In the genomic region with DNA sequence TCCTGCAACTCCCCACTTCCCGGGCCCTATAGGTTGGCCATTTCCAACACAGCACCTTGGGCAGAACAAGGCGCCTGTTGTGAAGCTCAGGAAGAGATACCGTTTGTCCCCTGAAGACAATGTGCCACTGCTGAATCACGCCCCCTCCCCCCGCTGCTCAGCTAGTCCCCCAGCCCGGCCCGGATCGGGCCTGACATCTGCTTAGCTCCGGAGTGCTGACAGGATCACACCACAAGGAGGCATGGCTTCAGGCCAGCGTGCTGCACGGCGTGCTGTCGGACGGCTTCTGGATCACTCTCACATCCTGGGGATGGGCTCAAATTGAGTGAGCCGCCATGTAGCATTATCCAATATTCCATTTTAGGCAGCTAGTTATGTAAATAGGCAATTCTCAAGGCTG, we compare ENCODE assay signal across 1 cellular context.
TF ChIP-seq lines count a peak whose summit lies in the region.

No MANE protein-coding gene starts in this region.

TF ChIP-seq in K562, 482 proteins besides CTCF, POLR2A, EP300 and RAD21 (continued from another document and continues in another):
- TF ChIP-seq, protein P1, sequence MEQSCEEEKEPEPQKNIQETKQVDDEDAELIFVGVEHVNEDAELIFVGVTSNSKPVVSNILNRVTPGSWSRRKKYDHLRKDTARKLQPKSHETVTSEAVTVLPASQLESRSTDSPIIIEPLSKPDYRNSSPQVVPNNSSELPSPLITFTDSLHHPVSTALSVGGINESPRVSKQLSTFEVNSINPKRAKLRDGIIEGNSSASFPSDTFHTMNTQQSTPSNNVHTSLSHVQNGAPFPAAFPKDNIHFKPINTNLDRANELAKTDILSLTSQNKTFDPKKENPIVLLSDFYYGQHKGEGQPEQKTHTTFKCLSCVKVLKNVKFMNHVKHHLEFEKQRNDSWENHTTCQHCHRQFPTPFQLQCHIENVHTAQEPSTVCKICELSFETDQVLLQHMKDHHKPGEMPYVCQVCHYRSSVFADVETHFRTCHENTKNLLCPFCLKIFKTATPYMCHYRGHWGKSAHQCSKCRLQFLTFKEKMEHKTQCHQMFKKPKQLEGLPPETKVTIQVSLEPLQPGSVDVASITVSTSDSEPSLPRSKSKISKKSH (CRISPR knock-in tag; IDR thresholded peaks at IDR 0.05) = no peak
- TF ChIP-seq, protein P2, sequence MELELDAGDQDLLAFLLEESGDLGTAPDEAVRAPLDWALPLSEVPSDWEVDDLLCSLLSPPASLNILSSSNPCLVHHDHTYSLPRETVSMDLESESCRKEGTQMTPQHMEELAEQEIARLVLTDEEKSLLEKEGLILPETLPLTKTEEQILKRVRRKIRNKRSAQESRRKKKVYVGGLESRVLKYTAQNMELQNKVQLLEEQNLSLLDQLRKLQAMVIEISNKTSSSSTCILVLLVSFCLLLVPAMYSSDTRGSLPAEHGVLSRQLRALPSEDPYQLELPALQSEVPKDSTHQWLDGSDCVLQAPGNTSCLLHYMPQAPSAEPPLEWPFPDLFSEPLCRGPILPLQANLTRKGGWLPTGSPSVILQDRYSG (tag; conservative IDR thresholded peaks at IDR 0.05; ENCODE audit: low read depth) = no peak
- TF ChIP-seq GTF2A2 (tag; IDR thresholded peaks at IDR 0.05) (no peak), ZNF354B (CRISPR knock-in tag; IDR thresholded peaks at IDR 0.05) (no peak), JUND (IDR thresholded peaks at IDR 0.05; ENCODE audit: borderline replicate concordance, low read depth, low read length) (no peak), JUND (tag; IDR thresholded peaks at IDR 0.05; ENCODE audit: borderline replicate concordance, low read depth, low read length) (no peak; the same call in 2 of the 3 replicates), ZNF583 (CRISPR knock-in tag; IDR thresholded peaks at IDR 0.05) (no peak), POU5F1 (IDR thresholded peaks at IDR 0.05; ENCODE audit: borderline replicate concordance, low read depth, low read length, partially characterized antibody) (no peak), ZNF780A (CRISPR knock-in tag; IDR thresholded peaks at IDR 0.05) (no peak), MAFG (tag; conservative IDR thresholded peaks at IDR 0.05) (peak; percentile 66; the same call in 1 of the 2 replicates), SRSF7 (optimal IDR thresholded peaks at IDR 0.05; ENCODE audit: low read depth, low read length) (no peak), GATAD2A (IDR thresholded peaks at IDR 0.05) (no peak), POLR2G (IDR thresholded peaks at IDR 0.05; ENCODE audit: low read depth, low read length) (no peak), HSF4 (CRISPR knock-in tag; IDR thresholded peaks at IDR 0.05; ENCODE audit: borderline replicate concordance) (no peak), SIN3A (IDR thresholded peaks at IDR 0.05; ENCODE audit: borderline replicate concordance in 2 of 2, control insufficient read depth in 1 of 2, low read depth in 2 of 2, low read length in 2 of 2) (no peak), SMARCC2 (IDR thresholded peaks at IDR 0.05; ENCODE audit: low read depth) (peak; percentile 49; the same call in 1 of the 2 replicates), CXXC5 (CRISPR knock-in tag; IDR thresholded peaks at IDR 0.05) (peak; percentile 76), DPF2 (IDR thresholded peaks at IDR 0.05) (peak; percentile 65), MEF2D (tag; conservative IDR thresholded peaks at IDR 0.05; ENCODE audit: low read depth) (no peak), ERF (CRISPR knock-in tag; IDR thresholded peaks at IDR 0.05) (no peak), RUNX1 (IDR thresholded peaks at IDR 0.05; ENCODE audit: low read depth) (no peak), ASH1L (IDR thresholded peaks at IDR 0.05; ENCODE audit: borderline replicate concordance, low read depth, partially characterized antibody) (no peak)
- TF ChIP-seq, protein P3, sequence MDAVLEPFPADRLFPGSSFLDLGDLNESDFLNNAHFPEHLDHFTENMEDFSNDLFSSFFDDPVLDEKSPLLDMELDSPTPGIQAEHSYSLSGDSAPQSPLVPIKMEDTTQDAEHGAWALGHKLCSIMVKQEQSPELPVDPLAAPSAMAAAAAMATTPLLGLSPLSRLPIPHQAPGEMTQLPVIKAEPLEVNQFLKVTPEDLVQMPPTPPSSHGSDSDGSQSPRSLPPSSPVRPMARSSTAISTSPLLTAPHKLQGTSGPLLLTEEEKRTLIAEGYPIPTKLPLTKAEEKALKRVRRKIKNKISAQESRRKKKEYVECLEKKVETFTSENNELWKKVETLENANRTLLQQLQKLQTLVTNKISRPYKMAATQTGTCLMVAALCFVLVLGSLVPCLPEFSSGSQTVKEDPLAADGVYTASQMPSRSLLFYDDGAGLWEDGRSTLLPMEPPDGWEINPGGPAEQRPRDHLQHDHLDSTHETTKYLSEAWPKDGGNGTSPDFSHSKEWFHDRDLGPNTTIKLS (IDR thresholded peaks at IDR 0.05; ENCODE audit: borderline replicate concordance, low read depth) = no peak; the same call in 1 of the 2 replicates
- TF ChIP-seq, protein P4, sequence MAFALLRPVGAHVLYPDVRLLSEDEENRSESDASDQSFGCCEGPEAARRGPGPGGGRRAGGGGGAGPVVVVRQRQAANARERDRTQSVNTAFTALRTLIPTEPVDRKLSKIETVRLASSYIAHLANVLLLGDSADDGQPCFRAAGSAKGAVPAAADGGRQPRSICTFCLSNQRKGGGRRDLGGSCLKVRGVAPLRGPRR (CRISPR knock-in tag; IDR thresholded peaks at IDR 0.05) = no peak
- TF ChIP-seq, protein P5, sequence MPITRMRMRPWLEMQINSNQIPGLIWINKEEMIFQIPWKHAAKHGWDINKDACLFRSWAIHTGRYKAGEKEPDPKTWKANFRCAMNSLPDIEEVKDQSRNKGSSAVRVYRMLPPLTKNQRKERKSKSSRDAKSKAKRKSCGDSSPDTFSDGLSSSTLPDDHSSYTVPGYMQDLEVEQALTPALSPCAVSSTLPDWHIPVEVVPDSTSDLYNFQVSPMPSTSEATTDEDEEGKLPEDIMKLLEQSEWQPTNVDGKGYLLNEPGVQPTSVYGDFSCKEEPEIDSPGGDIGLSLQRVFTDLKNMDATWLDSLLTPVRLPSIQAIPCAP (CRISPR knock-in tag; IDR thresholded peaks at IDR 0.05; ENCODE audit: borderline replicate concordance) = no peak
- TF ChIP-seq, protein P6, sequence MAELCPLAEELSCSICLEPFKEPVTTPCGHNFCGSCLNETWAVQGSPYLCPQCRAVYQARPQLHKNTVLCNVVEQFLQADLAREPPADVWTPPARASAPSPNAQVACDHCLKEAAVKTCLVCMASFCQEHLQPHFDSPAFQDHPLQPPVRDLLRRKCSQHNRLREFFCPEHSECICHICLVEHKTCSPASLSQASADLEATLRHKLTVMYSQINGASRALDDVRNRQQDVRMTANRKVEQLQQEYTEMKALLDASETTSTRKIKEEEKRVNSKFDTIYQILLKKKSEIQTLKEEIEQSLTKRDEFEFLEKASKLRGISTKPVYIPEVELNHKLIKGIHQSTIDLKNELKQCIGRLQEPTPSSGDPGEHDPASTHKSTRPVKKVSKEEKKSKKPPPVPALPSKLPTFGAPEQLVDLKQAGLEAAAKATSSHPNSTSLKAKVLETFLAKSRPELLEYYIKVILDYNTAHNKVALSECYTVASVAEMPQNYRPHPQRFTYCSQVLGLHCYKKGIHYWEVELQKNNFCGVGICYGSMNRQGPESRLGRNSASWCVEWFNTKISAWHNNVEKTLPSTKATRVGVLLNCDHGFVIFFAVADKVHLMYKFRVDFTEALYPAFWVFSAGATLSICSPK (IDR thresholded peaks at IDR 0.05; ENCODE audit: borderline replicate concordance) = no peak
- TF ChIP-seq, protein P7, sequence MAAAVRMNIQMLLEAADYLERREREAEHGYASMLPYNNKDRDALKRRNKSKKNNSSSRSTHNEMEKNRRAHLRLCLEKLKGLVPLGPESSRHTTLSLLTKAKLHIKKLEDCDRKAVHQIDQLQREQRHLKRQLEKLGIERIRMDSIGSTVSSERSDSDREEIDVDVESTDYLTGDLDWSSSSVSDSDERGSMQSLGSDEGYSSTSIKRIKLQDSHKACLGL (CRISPR knock-in tag; IDR thresholded peaks at IDR 0.05; ENCODE audit: borderline replicate concordance, poor library complexity, severe bottlenecking) = no peak
- TF ChIP-seq, protein P8, sequence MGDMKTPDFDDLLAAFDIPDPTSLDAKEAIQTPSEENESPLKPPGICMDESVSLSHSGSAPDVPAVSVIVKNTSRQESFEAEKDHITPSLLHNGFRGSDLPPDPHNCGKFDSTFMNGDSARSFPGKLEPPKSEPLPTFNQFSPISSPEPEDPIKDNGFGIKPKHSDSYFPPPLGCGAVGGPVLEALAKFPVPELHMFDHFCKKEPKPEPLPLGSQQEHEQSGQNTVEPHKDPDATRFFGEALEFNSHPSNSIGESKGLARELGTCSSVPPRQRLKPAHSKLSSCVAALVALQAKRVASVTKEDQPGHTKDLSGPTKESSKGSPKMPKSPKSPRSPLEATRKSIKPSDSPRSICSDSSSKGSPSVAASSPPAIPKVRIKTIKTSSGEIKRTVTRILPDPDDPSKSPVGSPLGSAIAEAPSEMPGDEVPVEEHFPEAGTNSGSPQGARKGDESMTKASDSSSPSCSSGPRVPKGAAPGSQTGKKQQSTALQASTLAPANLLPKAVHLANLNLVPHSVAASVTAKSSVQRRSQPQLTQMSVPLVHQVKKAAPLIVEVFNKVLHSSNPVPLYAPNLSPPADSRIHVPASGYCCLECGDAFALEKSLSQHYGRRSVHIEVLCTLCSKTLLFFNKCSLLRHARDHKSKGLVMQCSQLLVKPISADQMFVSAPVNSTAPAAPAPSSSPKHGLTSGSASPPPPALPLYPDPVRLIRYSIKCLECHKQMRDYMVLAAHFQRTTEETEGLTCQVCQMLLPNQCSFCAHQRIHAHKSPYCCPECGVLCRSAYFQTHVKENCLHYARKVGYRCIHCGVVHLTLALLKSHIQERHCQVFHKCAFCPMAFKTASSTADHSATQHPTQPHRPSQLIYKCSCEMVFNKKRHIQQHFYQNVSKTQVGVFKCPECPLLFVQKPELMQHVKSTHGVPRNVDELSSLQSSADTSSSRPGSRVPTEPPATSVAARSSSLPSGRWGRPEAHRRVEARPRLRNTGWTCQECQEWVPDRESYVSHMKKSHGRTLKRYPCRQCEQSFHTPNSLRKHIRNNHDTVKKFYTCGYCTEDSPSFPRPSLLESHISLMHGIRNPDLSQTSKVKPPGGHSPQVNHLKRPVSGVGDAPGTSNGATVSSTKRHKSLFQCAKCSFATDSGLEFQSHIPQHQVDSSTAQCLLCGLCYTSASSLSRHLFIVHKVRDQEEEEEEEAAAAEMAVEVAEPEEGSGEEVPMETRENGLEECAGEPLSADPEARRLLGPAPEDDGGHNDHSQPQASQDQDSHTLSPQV (IDR thresholded peaks at IDR 0.05) = 0 out of 2 replicates have a peak, but pooled peaks have one; percentile 20
- TF ChIP-seq, protein P9, sequence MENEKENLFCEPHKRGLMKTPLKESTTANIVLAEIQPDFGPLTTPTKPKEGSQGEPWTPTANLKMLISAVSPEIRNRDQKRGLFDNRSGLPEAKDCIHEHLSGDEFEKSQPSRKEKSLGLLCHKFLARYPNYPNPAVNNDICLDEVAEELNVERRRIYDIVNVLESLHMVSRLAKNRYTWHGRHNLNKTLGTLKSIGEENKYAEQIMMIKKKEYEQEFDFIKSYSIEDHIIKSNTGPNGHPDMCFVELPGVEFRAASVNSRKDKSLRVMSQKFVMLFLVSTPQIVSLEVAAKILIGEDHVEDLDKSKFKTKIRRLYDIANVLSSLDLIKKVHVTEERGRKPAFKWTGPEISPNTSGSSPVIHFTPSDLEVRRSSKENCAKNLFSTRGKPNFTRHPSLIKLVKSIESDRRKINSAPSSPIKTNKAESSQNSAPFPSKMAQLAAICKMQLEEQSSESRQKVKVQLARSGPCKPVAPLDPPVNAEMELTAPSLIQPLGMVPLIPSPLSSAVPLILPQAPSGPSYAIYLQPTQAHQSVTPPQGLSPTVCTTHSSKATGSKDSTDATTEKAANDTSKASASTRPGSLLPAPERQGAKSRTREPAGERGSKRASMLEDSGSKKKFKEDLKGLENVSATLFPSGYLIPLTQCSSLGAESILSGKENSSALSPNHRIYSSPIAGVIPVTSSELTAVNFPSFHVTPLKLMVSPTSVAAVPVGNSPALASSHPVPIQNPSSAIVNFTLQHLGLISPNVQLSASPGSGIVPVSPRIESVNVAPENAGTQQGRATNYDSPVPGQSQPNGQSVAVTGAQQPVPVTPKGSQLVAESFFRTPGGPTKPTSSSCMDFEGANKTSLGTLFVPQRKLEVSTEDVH (IDR thresholded peaks at IDR 0.05; ENCODE audit: low read depth, partially characterized antibody) = no peak
- TF ChIP-seq, protein P10, sequence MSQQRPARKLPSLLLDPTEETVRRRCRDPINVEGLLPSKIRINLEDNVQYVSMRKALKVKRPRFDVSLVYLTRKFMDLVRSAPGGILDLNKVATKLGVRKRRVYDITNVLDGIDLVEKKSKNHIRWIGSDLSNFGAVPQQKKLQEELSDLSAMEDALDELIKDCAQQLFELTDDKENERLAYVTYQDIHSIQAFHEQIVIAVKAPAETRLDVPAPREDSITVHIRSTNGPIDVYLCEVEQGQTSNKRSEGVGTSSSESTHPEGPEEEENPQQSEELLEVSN (IDR thresholded peaks at IDR 0.05; ENCODE audit: borderline replicate concordance in 1 of 2, extremely low read depth in 1 of 2, insufficient read depth in 1 of 2, insufficient read length in 1 of 2, low read depth in 1 of 2, low read length in 1 of 2, poor library complexity in 1 of 2, severe bottlenecking in 1 of 2) = peak in 1 of 2 experiments; percentile 46
- TF ChIP-seq, protein P11, sequence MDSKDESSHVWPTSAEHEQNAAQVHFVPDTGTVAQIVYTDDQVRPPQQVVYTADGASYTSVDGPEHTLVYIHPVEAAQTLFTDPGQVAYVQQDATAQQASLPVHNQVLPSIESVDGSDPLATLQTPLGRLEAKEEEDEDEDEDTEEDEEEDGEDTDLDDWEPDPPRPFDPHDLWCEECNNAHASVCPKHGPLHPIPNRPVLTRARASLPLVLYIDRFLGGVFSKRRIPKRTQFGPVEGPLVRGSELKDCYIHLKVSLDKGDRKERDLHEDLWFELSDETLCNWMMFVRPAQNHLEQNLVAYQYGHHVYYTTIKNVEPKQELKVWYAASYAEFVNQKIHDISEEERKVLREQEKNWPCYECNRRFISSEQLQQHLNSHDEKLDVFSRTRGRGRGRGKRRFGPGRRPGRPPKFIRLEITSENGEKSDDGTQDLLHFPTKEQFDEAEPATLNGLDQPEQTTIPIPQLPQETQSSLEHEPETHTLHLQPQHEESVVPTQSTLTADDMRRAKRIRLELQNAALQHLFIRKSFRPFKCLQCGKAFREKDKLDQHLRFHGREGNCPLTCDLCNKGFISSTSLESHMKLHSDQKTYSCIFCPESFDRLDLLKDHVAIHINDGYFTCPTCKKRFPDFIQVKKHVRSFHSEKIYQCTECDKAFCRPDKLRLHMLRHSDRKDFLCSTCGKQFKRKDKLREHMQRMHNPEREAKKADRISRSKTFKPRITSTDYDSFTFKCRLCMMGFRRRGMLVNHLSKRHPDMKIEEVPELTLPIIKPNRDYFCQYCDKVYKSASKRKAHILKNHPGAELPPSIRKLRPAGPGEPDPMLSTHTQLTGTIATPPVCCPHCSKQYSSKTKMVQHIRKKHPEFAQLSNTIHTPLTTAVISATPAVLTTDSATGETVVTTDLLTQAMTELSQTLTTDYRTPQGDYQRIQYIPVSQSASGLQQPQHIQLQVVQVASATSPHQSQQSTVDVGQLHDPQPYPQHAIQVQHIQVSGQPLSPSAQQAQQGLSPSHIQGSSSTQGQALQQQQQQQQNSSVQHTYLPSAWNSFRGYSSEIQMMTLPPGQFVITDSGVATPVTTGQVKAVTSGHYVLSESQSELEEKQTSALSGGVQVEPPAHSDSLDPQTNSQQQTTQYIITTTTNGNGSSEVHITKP (IDR thresholded peaks at IDR 0.05; ENCODE audit: partially characterized antibody) = no peak
- TF ChIP-seq, protein P12, sequence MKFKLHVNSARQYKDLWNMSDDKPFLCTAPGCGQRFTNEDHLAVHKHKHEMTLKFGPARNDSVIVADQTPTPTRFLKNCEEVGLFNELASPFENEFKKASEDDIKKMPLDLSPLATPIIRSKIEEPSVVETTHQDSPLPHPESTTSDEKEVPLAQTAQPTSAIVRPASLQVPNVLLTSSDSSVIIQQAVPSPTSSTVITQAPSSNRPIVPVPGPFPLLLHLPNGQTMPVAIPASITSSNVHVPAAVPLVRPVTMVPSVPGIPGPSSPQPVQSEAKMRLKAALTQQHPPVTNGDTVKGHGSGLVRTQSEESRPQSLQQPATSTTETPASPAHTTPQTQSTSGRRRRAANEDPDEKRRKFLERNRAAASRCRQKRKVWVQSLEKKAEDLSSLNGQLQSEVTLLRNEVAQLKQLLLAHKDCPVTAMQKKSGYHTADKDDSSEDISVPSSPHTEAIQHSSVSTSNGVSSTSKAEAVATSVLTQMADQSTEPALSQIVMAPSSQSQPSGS (CRISPR knock-in tag; IDR thresholded peaks at IDR 0.05) = no peak
